24 cellular contexts compared by ENCODE assay signal in genomic region chr6:139872635-139873034, GRCh38.
A peak's percentile ranks its signal among the peaks of the same experiment; 100 is the strongest.
DNase-seq lines count a peak whose midpoint lies in the region; ATAC-seq and TF ChIP-seq lines count a peak whose summit lies in the region.
"Had no signal": no experiment of that assay in that cellular context is flagged by ENCODE, and none has a peak within 500 bp of the region (broad histone marks: within the 10 kb centered on the region; RNA-seq: fewer than 3 reads in every experiment).

No MANE protein-coding gene starts in this region.

- no peaks in the 10 kb centered on the region for H3K9me3 Mint-ChIP-seq in osteocyte (ENCODE audit: unreplicated experiment)
- H3K9me3 Mint-ChIP-seq: activated CD4-positive, alpha-beta memory T cell treated with anti-CD3 and anti-CD28 coated beads, Interleukin-2, amount 10 ng/mL, durations not matched to agents 7 days and 5 days; immature natural killer cell had no signal

- peak in 1 of 2 experiments; percentile 15 for DNase-seq in HL-60 (ENCODE audit: low read depth in 1 of 2, low spot score in 1 of 2)
- no peak for DNase-seq in SK-N-MC (ENCODE audit: low read depth, low spot score)
- no peak for DNase-seq in osteocyte (ENCODE audit: extremely low spot score, unreplicated experiment)
- no peak for DNase-seq in activated CD8-positive, alpha-beta memory T cell treated with anti-CD3 and anti-CD28 coated beads, Interleukin-2, amount 50 U/mL, for 48 hours
- no peak for DNase-seq in GM23248
- DNase-seq in cerebellar cortex (ENCODE audit: low spot score), result no peak
- DNase-seq: activated CD4-positive, alpha-beta memory T cell treated with anti-CD3 and anti-CD28 coated beads, Interleukin-2, amount 10 ng/mL, durations not matched to agents 7 days and 5 days; activated gamma-delta T cell; activated T-cell treated with anti-CD3 and anti-CD28 coated beads for 4 hours; amniotic stem cell; EL; foreskin keratinocyte; immature natural killer cell; left ventricle myocardium inferior; NCI-H1417 treated with DMSO at 0.1 percent for 48 hours; NCI-H510A; occipital lobe; stimulated activated CD4-positive, alpha-beta T cell treated with anti-CD3 and anti-CD28 coated beads, Interleukin-12 subunit alpha, Interleukin-12 subunit beta, amount 100 ng/mL, for 4 hours; T1000; upper lobe of left lung had no signal

- H3K27me3 ChIP-seq in HL-60 (ENCODE audit: insufficient read depth, poor library complexity, severe bottlenecking), result no peaks in the 10 kb centered on the region
- H3K27me3 ChIP-seq in gastroesophageal sphincter, result no peaks in the 10 kb centered on the region
- no peaks in the 10 kb centered on the region for H3K27me3 ChIP-seq in GM23248 (replicated peaks; ENCODE audit: insufficient read depth)
- H3K27me3 ChIP-seq: BLaER1 treated with 17β-estradiol and CSF1 and Interleukin-3, amounts not matched to agents 10 nM and 100 nM; foreskin keratinocyte; right atrium auricular region; upper lobe of left lung had no signal

- H3K9ac ChIP-seq in SK-N-MC (ENCODE audit: insufficient read length), result peak overlapping the region; percentile 72
- H3K9ac ChIP-seq in GM23248, result no peak overlapping the region
- H3K9ac ChIP-seq: BLaER1 treated with 17β-estradiol and CSF1 and Interleukin-3, amounts not matched to agents 10 nM and 100 nM had no signal

- no peaks in the 10 kb centered on the region for H4K20me1 ChIP-seq in GM23248 (ENCODE audit: insufficient read depth)
- H4K20me1 ChIP-seq: BLaER1 treated with 17β-estradiol and CSF1 and Interleukin-3, amounts not matched to agents 10 nM and 100 nM had no signal

- H3K4me3 Mint-ChIP-seq in osteocyte (ENCODE audit: unreplicated experiment), result no peak overlapping the region
- H3K4me3 Mint-ChIP-seq: activated CD4-positive, alpha-beta memory T cell treated with anti-CD3 and anti-CD28 coated beads, Interleukin-2, amount 10 ng/mL, durations not matched to agents 7 days and 5 days; immature natural killer cell had no signal

- WGBS in gastroesophageal sphincter (ENCODE audit: low coverage in 1 of 2), 2 donors, result 20 to 45% methylated on average over 2 of the region's 2 CpGs
- WGBS in GM23248 (ENCODE audit: low coverage in 1 of 2, low lambda C conversion rate in 2 of 2, missing lambda C conversion rate in 2 of 2), 2 experiments, result 96 to 97% methylated on average over 2 of the region's 2 CpGs

- H3K4me1 ChIP-seq in gastroesophageal sphincter, result peaks cover 0 to 15% (median 0%) of the 10 kb centered on the region in 3 donors
- H3K4me1 ChIP-seq in GM23248 (ENCODE audit: insufficient read depth), result peaks cover 7% of the 10 kb centered on the region
- H3K4me1 ChIP-seq: BLaER1 treated with 17β-estradiol and CSF1 and Interleukin-3, amounts not matched to agents 10 nM and 100 nM; foreskin keratinocyte; left ventricle myocardium inferior; right atrium auricular region; upper lobe of left lung had no signal

- no peaks in the 10 kb centered on the region for H3K79me2 ChIP-seq in GM23248 (ENCODE audit: insufficient read depth)

- H3K27me3 Mint-ChIP-seq in osteocyte (ENCODE audit: unreplicated experiment), result no peaks in the 10 kb centered on the region

- no peaks in the 10 kb centered on the region for H3K9me2 ChIP-seq in GM23248 (ENCODE audit: insufficient read depth)

- H3K9me3 ChIP-seq in SK-N-MC (ENCODE audit: low read depth, low read length), result peaks cover 11% of the 10 kb centered on the region; the same call in 1 of the 2 replicates
- no peaks in the 10 kb centered on the region for H3K9me3 ChIP-seq in gastroesophageal sphincter
- H3K9me3 ChIP-seq in GM23248 (ENCODE audit: low read depth), result no peaks in the 10 kb centered on the region
- H3K9me3 ChIP-seq: BLaER1 treated with 17β-estradiol and CSF1 and Interleukin-3, amounts not matched to agents 10 nM and 100 nM; left ventricle myocardium inferior; right atrium auricular region; upper lobe of left lung had no signal

- H3K27ac Mint-ChIP-seq in osteocyte (ENCODE audit: unreplicated experiment), result peak overlapping the region; percentile 43
- H3K27ac Mint-ChIP-seq: activated CD4-positive, alpha-beta memory T cell treated with anti-CD3 and anti-CD28 coated beads, Interleukin-2, amount 10 ng/mL, durations not matched to agents 7 days and 5 days; immature natural killer cell had no signal

- no peak overlapping the region; the same call in 1 of the 2 replicates for H2AFZ ChIP-seq in GM23248

- TF ChIP-seq CTCF in HL-60 (IDR thresholded peaks at IDR 0.05; ENCODE audit: insufficient read depth, low read length) (no peak), gastroesophageal sphincter (IDR thresholded peaks at IDR 0.05) (no peak), osteocyte (IDR thresholded peaks at IDR 0.05) (no peak)

- no peak for ATAC-seq in gastroesophageal sphincter
- ATAC-seq in HG03571 (IDR thresholded peaks at IDR 0.05; ENCODE audit: unreplicated experiment), result no peak
- ATAC-seq: foreskin keratinocyte had no signal

- H3K4me3 ChIP-seq in HL-60 (replicated peaks; ENCODE audit: insufficient read depth, low read length) (no peak overlapping the region), SK-N-MC (no peak overlapping the region), gastroesophageal sphincter (no peak overlapping the region), GM23248 (no peak overlapping the region)
- H3K4me3 ChIP-seq: BLaER1 treated with 17β-estradiol and CSF1 and Interleukin-3, amounts not matched to agents 10 nM and 100 nM; left ventricle myocardium inferior; right atrium auricular region; upper lobe of left lung had no signal

- no peak for TF ChIP-seq POLR2A in gastroesophageal sphincter (IDR thresholded peaks at IDR 0.05)

- in situ Hi-C loops in GM23248 (cut with MboI), result no loop called here

- no peaks in the 10 kb centered on the region for H3K36me3 Mint-ChIP-seq in osteocyte (ENCODE audit: unreplicated experiment)
- H3K36me3 Mint-ChIP-seq: immature natural killer cell had no signal

- H3K27ac ChIP-seq in HL-60 (replicated peaks) (peak overlapping the region; percentile 47), SK-N-MC (peak overlapping the region; percentile 100), gastroesophageal sphincter (peak overlapping the region in 3 of 4 donors; percentile 11 to 51 (median 36)), GM23248 (no peak overlapping the region)
- H3K27ac ChIP-seq: BLaER1 treated with 17β-estradiol and CSF1 and Interleukin-3, amounts not matched to agents 10 nM and 100 nM; foreskin keratinocyte; left ventricle myocardium inferior; right atrium auricular region; upper lobe of left lung had no signal

- H3K4me1 Mint-ChIP-seq in osteocyte (ENCODE audit: unreplicated experiment), result peaks cover 32% of the 10 kb centered on the region
- H3K4me1 Mint-ChIP-seq: activated CD4-positive, alpha-beta memory T cell treated with anti-CD3 and anti-CD28 coated beads, Interleukin-2, amount 10 ng/mL, durations not matched to agents 7 days and 5 days; immature natural killer cell had no signal

- H3F3A ChIP-seq in GM23248 (ENCODE audit: insufficient read depth), result no peaks in the 10 kb centered on the region

- peaks cover 8% of the 10 kb centered on the region; the same call in 1 of the 2 replicates for H3K36me3 ChIP-seq in SK-N-MC (ENCODE audit: insufficient read depth, low read length)
- no peaks in the 10 kb centered on the region for H3K36me3 ChIP-seq in gastroesophageal sphincter
- H3K36me3 ChIP-seq in GM23248 (ENCODE audit: low read depth), result no peaks in the 10 kb centered on the region
- H3K36me3 ChIP-seq: BLaER1 treated with 17β-estradiol and CSF1 and Interleukin-3, amounts not matched to agents 10 nM and 100 nM; left ventricle myocardium inferior; right atrium auricular region; upper lobe of left lung had no signal

- no peak overlapping the region for H3K4me2 ChIP-seq in GM23248 (ENCODE audit: unreplicated experiment)
- H3K4me2 ChIP-seq: BLaER1 treated with 17β-estradiol and CSF1 and Interleukin-3, amounts not matched to agents 10 nM and 100 nM had no signal

- TF ChIP-seq EP300 in gastroesophageal sphincter (IDR thresholded peaks at IDR 0.05), result no peak
